Comparison of ENCODE assay signal across 8 cellular contexts in the genomic region with DNA sequence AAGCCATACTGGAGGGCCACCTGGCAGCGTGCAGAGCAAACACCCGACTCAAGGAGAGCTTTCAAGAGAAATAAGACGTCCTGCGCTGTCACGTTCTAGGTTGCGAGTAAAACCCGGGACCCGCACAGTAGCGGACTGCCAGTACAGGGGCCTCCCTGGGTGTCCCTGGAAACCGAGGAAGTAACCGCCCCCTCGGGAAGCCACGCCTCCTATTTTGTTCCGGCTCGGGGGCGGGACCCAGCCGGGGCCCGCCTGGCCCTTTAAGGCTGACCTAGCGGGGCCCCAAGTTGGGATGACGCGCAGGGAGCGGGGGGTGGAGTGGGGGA. TPM values are rescaled to one million over a fixed set of nuclear protein-coding genes. Genes with fewer than 3 reads are reported as not detected.
A peak's percentile ranks its signal among the peaks of the same experiment; 100 is the strongest.
DNase-seq lines count a peak whose midpoint lies in the region; ATAC-seq, FAIRE-seq and TF ChIP-seq lines count a peak whose summit lies in the region.

No MANE protein-coding gene starts in this region.

- DNase-seq in GM12891 (ENCODE audit: insufficient read length, low spot score): peak; percentile 88
- peak; percentile 58 for DNase-seq in NCI-H1436 (lab: John Stamatoyannopoulos, UW)
- DNase-seq in amygdala (lab: John Stamatoyannopoulos, UW): peak in 55 of 56 donors; percentile 23 to 90 (median 77)
- peak; percentile 93 to 97 (median 97) for DNase-seq in right cardiac atrium
- peak; percentile 74 for DNase-seq in renal cortical epithelial cell (ENCODE audit: low read depth)
- peak; percentile 96 to 97 for DNase-seq in aorta

- peak overlapping the region; percentile 87 for H3K4me3 Mint-ChIP-seq in T-helper 1 cell treated with Interleukin-12 subunit alpha and Interleukin-12 subunit beta and Interleukin-4 antibody, amounts not matched to agents 30 μg/mL and 1 μg/mL, for 36 hours

- H3K4me3 ChIP-seq in right cardiac atrium (ENCODE audit: low read length) (peak overlapping the region; percentile 71), aorta (ENCODE audit: low read length in 2 of 2) (peak overlapping the region; percentile 51 to 63)

- peak; percentile 85 for FAIRE-seq in GM12891 (lab: Jason Lieb, UNC)

- intact Hi-C loops in right cardiac atrium (cut with DNase I) (loop anchor here (2.0 to 10.0 kb wide), 4 partner anchors 54 to 768 kb away; a partner anchor contains a TSS), aorta (cut with DNase I) (loop anchor here (1.0 to 5.0 kb wide), 3 partner anchors 756 to 771 kb away; a partner anchor contains a TSS)

- no peaks in the 10 kb centered on the region for H3K27me3 ChIP-seq in right cardiac atrium (ENCODE audit: control insufficient read depth, insufficient read depth)
- H3K27me3 ChIP-seq in aorta (ENCODE audit: control insufficient read depth in 1 of 2, insufficient read depth in 2 of 2, low read length in 1 of 2): no peaks in the 10 kb centered on the region

- peak; percentile 75 for ATAC-seq in HG02678 (IDR thresholded peaks at IDR 0.05; ENCODE audit: unreplicated experiment)
- peak; percentile 82 to 84 for ATAC-seq in right cardiac atrium
- peak; percentile 93 for ATAC-seq in aorta (ENCODE audit: low FRiP score)

- no peak for TF ChIP-seq POLR2A in GM12891 (IDR thresholded peaks at IDR 0.05; ENCODE audit: low read depth, low read length)

- under 1% methylated on average over 22 of the region's 22 CpGs for WGBS in right cardiac atrium
- 0% methylated on average over 17 to 22 of the region's 22 CpGs for WGBS in aorta, 2 donors

- no peaks in the 10 kb centered on the region for H3K36me3 ChIP-seq in aorta (ENCODE audit: control insufficient read depth in 1 of 2, insufficient read depth in 2 of 2, low read length in 1 of 2)

- H3K9me3 ChIP-seq in right cardiac atrium (ENCODE audit: control insufficient read depth, low read length) (no peaks in the 10 kb centered on the region), aorta (ENCODE audit: control insufficient read depth, low read length) (no peaks in the 10 kb centered on the region)

- no peaks in the 10 kb centered on the region for H3K9me3 Mint-ChIP-seq in T-helper 1 cell treated with Interleukin-12 subunit alpha and Interleukin-12 subunit beta and Interleukin-4 antibody, amounts not matched to agents 30 μg/mL and 1 μg/mL, for 36 hours

- peak overlapping the region; percentile 85 for H3K27ac ChIP-seq in right cardiac atrium (ENCODE audit: low read length)
- H3K27ac ChIP-seq in aorta (ENCODE audit: low read depth in 1 of 2, low read length in 2 of 2): peak overlapping the region in 1 of 2 donors; percentile 64

- H3K27me3 Mint-ChIP-seq in T-helper 1 cell treated with Interleukin-12 subunit alpha and Interleukin-12 subunit beta and Interleukin-4 antibody, amounts not matched to agents 30 μg/mL and 1 μg/mL, for 36 hours (ENCODE audit: low read depth): no peaks in the 10 kb centered on the region

- peaks cover 43% of the 10 kb centered on the region for H3K36me3 Mint-ChIP-seq in T-helper 1 cell treated with Interleukin-12 subunit alpha and Interleukin-12 subunit beta and Interleukin-4 antibody, amounts not matched to agents 30 μg/mL and 1 μg/mL, for 36 hours (ENCODE audit: low read depth)

- H3K4me1 Mint-ChIP-seq in T-helper 1 cell treated with Interleukin-12 subunit alpha and Interleukin-12 subunit beta and Interleukin-4 antibody, amounts not matched to agents 30 μg/mL and 1 μg/mL, for 36 hours (ENCODE audit: low read depth): peaks cover 65% of the 10 kb centered on the region

- H3K27ac Mint-ChIP-seq in T-helper 1 cell treated with Interleukin-12 subunit alpha and Interleukin-12 subunit beta and Interleukin-4 antibody, amounts not matched to agents 30 μg/mL and 1 μg/mL, for 36 hours: peak overlapping the region; percentile 87

- H3K4me1 ChIP-seq in right cardiac atrium (ENCODE audit: control insufficient read depth, insufficient read depth, low read length): peaks cover 12% of the 10 kb centered on the region
- H3K4me1 ChIP-seq in aorta (ENCODE audit: control insufficient read depth in 1 of 2, insufficient read depth in 2 of 2, low read length in 2 of 2): no peaks in the 10 kb centered on the region

TF ChIP-seq in GM12891, 5 proteins besides CTCF, POLR2A, EP300 and RAD21:
- TF ChIP-seq TAF1 (IDR thresholded peaks at IDR 0.05; ENCODE audit: low read depth, low read length): no peak
- TF ChIP-seq POLR2AphosphoS5 (IDR thresholded peaks at IDR 0.05; ENCODE audit: low read depth, low read length): no peak
- no peak for TF ChIP-seq SPI1 (IDR thresholded peaks at IDR 0.05; ENCODE audit: low read depth, low read length)
- no peak for TF ChIP-seq POU2F2 (IDR thresholded peaks at IDR 0.05; ENCODE audit: low read depth, low read length)
- TF ChIP-seq PAX5 (IDR thresholded peaks at IDR 0.05; ENCODE audit: insufficient read depth, low read length, severe bottlenecking): no peak
TF ChIP-seq in GM12891: peak in this region for 0.

RNA-seq across cellular contexts. Expression of a gene that starts 0.2 kb away (rescaled TPM):
- 10.0 TPM for polyA plus RNA-seq in GM12891 (2012; ENCODE audit: low read depth, missing spikeins)
- 100 to 1,000 TPM; 167 to 260 (median 225) TPM for total RNA-seq in right cardiac atrium
- 181 TPM for polyA plus RNA-seq in right cardiac atrium
- total RNA-seq in renal cortical epithelial cell: 51.7 and 72.4 TPM in 2 replicates
- total RNA-seq in aorta: 10 to 100 TPM; 23.7 to 24.8 TPM
- polyA plus RNA-seq in aorta: 10 to 100 TPM; 13.0 to 18.3 TPM

RNA-seq across cellular contexts. Expression of a gene that starts 5.2 kb away (rescaled TPM):
- 0.37 TPM for polyA plus RNA-seq in GM12891 (2012; ENCODE audit: low read depth, missing spikeins)
- 10 to 100 TPM in 3 of 4 donors, 1 to 10 TPM in 1; 9.1 to 27.8 (median 11.2) TPM for total RNA-seq in right cardiac atrium
- polyA plus RNA-seq in right cardiac atrium: 8.0 TPM
- total RNA-seq in renal cortical epithelial cell: 1.9 and 6.4 TPM in 2 replicates
- total RNA-seq in aorta: 10 to 100 TPM in 1 of 2 donors, 1 to 10 TPM in 1; 8.3 to 10.1 TPM
- polyA plus RNA-seq in aorta: 1 to 10 TPM; 1.5 to 3.6 TPM

RNA-seq across cellular contexts. Expression of a gene that starts 47.4 kb away (rescaled TPM):
- polyA plus RNA-seq in GM12891 (2012; ENCODE audit: low read depth, missing spikeins): 10.5 TPM
- 10 to 100 TPM; 14.0 to 18.3 (median 15.8) TPM for total RNA-seq in right cardiac atrium
- 16.6 TPM for polyA plus RNA-seq in right cardiac atrium
- total RNA-seq in renal cortical epithelial cell: 14.2 and 27.6 TPM in 2 replicates
- 10 to 100 TPM; 12.0 to 21.3 TPM for total RNA-seq in aorta
- 10 to 100 TPM; 11.0 to 18.3 TPM for polyA plus RNA-seq in aorta

RNA-seq across cellular contexts. Expression of a gene that starts 49.2 kb away (rescaled TPM):
- polyA plus RNA-seq in GM12891 (2012; ENCODE audit: low read depth, missing spikeins): 0.83 TPM
- total RNA-seq in right cardiac atrium (10 to 100 TPM; 27.2 to 44.2 (median 40.6) TPM), renal cortical epithelial cell (7.3 and 11.1 TPM in 2 replicates), aorta (10 to 100 TPM in 1 of 2 donors, 1 to 10 TPM in 1; 8.8 to 15.9 TPM)
- polyA plus RNA-seq in right cardiac atrium (29.5 TPM), aorta (10 to 100 TPM; 16.4 to 18.0 TPM)

RNA-seq across cellular contexts. Expression of a gene that starts 58.0 kb away (rescaled TPM):
- polyA plus RNA-seq in GM12891 (2012; ENCODE audit: low read depth, missing spikeins): 0.04 TPM
- total RNA-seq in right cardiac atrium (1 to 10 TPM; 4.1 to 5.2 (median 4.6) TPM), renal cortical epithelial cell (0.35 and 0.69 TPM in 2 replicates), aorta (under 1 TPM; 0.72 to 0.97 TPM)
- polyA plus RNA-seq in right cardiac atrium (1.9 TPM), aorta (under 1 TPM; 0.31 to 0.38 TPM)
